1 cellular context compared by ENCODE assay signal in the genomic region with DNA sequence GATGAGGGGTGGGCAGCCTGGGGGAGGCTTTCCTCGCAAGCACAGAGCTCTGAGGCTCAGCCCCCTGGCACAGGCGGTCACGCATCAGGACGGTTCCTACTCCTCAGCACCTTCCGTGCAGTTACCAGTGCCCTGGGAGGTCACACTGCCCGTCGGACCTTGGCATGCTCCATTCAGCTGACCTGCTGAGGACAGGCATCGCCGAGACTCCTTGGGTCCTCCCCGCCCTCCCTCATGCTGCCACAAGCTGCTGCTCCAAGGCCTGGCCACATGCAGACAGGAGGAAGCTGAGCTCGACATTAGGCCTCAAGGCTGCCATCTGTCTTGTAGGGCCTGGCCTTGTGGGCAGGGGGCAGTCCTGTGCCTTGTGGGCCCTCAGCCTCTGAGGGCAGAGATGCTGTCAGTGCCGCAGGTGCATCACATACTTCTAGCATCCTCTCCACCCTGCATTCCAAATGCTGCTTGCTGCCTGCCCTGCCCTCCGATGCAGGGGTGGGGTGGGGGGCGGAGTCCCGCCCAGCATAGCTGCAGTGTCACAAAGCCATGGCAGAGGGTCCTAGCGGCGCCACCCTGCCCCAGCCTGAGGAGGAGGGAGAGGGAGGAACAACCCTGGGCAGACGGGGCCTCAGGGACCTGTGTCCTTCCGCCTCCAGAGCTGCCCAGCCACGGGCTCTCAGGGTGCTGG.
TF ChIP-seq lines count a peak whose summit lies in the region.

No MANE protein-coding gene starts in this region.

TF ChIP-seq in GM12878, 131 proteins besides CTCF, POLR2A, EP300 and RAD21:
- TF ChIP-seq JUNB (IDR thresholded peaks at IDR 0.05) (no peak), MTA3 (IDR thresholded peaks at IDR 0.05; ENCODE audit: borderline replicate concordance, low read length) (no peak), JUND (IDR thresholded peaks at IDR 0.05; ENCODE audit: low read depth, low read length) (no peak)
- TF ChIP-seq, protein P1, sequence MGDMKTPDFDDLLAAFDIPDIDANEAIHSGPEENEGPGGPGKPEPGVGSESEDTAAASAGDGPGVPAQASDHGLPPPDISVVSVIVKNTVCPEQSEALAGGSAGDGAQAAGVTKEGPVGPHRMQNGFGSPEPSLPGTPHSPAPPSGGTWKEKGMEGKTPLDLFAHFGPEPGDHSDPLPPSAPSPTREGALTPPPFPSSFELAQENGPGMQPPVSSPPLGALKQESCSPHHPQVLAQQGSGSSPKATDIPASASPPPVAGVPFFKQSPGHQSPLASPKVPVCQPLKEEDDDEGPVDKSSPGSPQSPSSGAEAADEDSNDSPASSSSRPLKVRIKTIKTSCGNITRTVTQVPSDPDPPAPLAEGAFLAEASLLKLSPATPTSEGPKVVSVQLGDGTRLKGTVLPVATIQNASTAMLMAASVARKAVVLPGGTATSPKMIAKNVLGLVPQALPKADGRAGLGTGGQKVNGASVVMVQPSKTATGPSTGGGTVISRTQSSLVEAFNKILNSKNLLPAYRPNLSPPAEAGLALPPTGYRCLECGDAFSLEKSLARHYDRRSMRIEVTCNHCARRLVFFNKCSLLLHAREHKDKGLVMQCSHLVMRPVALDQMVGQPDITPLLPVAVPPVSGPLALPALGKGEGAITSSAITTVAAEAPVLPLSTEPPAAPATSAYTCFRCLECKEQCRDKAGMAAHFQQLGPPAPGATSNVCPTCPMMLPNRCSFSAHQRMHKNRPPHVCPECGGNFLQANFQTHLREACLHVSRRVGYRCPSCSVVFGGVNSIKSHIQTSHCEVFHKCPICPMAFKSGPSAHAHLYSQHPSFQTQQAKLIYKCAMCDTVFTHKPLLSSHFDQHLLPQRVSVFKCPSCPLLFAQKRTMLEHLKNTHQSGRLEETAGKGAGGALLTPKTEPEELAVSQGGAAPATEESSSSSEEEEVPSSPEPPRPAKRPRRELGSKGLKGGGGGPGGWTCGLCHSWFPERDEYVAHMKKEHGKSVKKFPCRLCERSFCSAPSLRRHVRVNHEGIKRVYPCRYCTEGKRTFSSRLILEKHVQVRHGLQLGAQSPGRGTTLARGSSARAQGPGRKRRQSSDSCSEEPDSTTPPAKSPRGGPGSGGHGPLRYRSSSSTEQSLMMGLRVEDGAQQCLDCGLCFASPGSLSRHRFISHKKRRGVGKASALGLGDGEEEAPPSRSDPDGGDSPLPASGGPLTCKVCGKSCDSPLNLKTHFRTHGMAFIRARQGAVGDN (IDR thresholded peaks at IDR 0.05) = no peak
